In the genomic region with DNA sequence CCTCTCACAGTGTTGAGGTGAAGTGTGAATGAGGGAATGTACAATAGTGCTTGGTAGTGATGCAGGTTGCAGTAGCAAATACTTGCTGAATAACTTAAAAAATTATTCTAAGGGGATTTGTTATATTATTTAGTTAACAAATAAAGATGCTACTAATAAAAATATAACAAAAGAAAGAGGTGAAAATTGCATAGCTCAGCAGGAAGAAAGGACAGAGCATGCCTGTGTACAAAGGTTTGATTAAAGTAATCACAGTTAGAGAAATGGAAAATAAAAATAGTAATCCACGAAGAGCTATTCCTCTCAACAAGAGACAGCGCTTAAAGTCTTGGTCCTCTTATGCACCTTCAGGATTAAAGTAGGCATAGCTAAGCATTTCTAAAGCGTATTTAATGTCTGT, we compare ENCODE assay signal across 29 cellular contexts.
"Had no signal": no experiment of that assay in that cellular context is flagged by ENCODE, and none has a peak within 500 bp of the region (broad histone marks: within the 10 kb centered on the region; RNA-seq: fewer than 3 reads in every experiment).

No MANE protein-coding gene starts in this region.

- H3K27ac ChIP-seq: colonic mucosa, coronary artery, dorsolateral prefrontal cortex, epithelial cell of prostate, esophagus muscularis mucosa, esophagus squamous epithelium, foreskin keratinocyte, gastroesophageal sphincter, heart left ventricle, heart right ventricle had no signal

- H3K27me3 ChIP-seq: colonic mucosa, dorsolateral prefrontal cortex, esophagus muscularis mucosa, esophagus squamous epithelium, foreskin keratinocyte, gastrocnemius medialis, gastroesophageal sphincter, heart left ventricle, heart right ventricle had no signal

- ATAC-seq: effector memory CD8-positive, alpha-beta T cell; esophagus mucosa; foreskin keratinocyte; gastrocnemius medialis; gastroesophageal sphincter; heart left ventricle; heart right ventricle had no signal

- FAIRE-seq: colon, endometrium, endothelial cell of umbilical vein, frontal cortex had no signal

- H3K4me3 ChIP-seq: colonic mucosa, coronary artery, dorsolateral prefrontal cortex, esophagus muscularis mucosa, esophagus squamous epithelium, gastrocnemius medialis, gastroesophageal sphincter, heart left ventricle, heart right ventricle had no signal

- H3K27ac Mint-ChIP-seq: dendritic cell treated with granulocyte-macrophage colony-stimulating factor and Interleukin-4, amounts not matched to agents 40 ng/mL and 50 ng/mL, for 4 days; effector memory CD8-positive, alpha-beta T cell; endodermal cell had no signal

- H3K4me1 ChIP-seq: colonic mucosa, esophagus squamous epithelium, foreskin keratinocyte had no signal

- H3K9me3 ChIP-seq: colonic mucosa, esophagus muscularis mucosa, esophagus squamous epithelium, gastrocnemius medialis, gastroesophageal sphincter, heart left ventricle, heart right ventricle had no signal

- H3K4me1 Mint-ChIP-seq: endodermal cell had no signal

- DNase-seq: colonic mucosa; cortex of kidney; dermis blood vessel endothelial cell; dorsolateral prefrontal cortex; effector CD4-positive, alpha-beta T cell; effector CD8-positive, alpha-beta T cell; effector memory CD4-positive, alpha-beta T cell; effector memory CD8-positive, alpha-beta T cell; endodermal cell; erythroblast; esophagus squamous epithelium; foreskin fibroblast; foreskin keratinocyte; foreskin melanocyte; gastrocnemius medialis; glutamatergic neuron; head of caudate nucleus; heart left ventricle; heart right ventricle had no signal

- H3K4me3 Mint-ChIP-seq: dendritic cell treated with granulocyte-macrophage colony-stimulating factor and Interleukin-4, amounts not matched to agents 40 ng/mL and 50 ng/mL, for 4 days; effector memory CD8-positive, alpha-beta T cell; endodermal cell had no signal

- H3K27me3 Mint-ChIP-seq: dendritic cell treated with granulocyte-macrophage colony-stimulating factor and Interleukin-4, amounts not matched to agents 40 ng/mL and 50 ng/mL, for 4 days; effector memory CD8-positive, alpha-beta T cell had no signal

- H3K9me3 Mint-ChIP-seq: dendritic cell treated with granulocyte-macrophage colony-stimulating factor and Interleukin-4, amounts not matched to agents 40 ng/mL and 50 ng/mL, for 4 days; effector memory CD8-positive, alpha-beta T cell; endodermal cell had no signal
